In genomic region chrX:13000311-13000811, GRCh38 we compare ENCODE assay signal across 9 cellular contexts. TPM values are rescaled to one million over a fixed set of nuclear protein-coding genes. Genes with fewer than 3 reads are reported as not detected.
A peak's percentile ranks its signal among the peaks of the same experiment; 100 is the strongest.
DNase-seq lines count a peak whose midpoint lies in the region; ATAC-seq lines count a peak whose summit lies in the region.
"Had no signal": no experiment of that assay in that cellular context is flagged by ENCODE, and none has a peak within 500 bp of the region (broad histone marks: within the 10 kb centered on the region; RNA-seq: fewer than 3 reads in every experiment).

No MANE protein-coding gene starts in this region.

- peaks cover 8% of the 10 kb centered on the region for H3K36me3 Mint-ChIP-seq in activated CD8-positive, alpha-beta T cell treated with anti-CD3 and anti-CD28 coated beads, Interleukin-2, amount 10 ng/mL, durations not matched to agents 7 days and 5 days (ENCODE audit: low read depth)

- WGBS in neuronal stem cell (ENCODE audit: extremely low coverage in 2 of 2, insufficient read length in 2 of 2, insufficient replicate concordance in 1 of 2), 2 donors: no CpG with 5 or more reads among the region's 8 CpGs

- H2AK5ac ChIP-seq in neuronal stem cell (ENCODE audit: low read depth, low read length): no peak overlapping the region

- no peak overlapping the region for H2BK120ac ChIP-seq in neuronal stem cell (ENCODE audit: low read depth, low read length)

- no peaks in the 10 kb centered on the region for H3K27me3 Mint-ChIP-seq in activated CD8-positive, alpha-beta T cell treated with anti-CD3 and anti-CD28 coated beads, Interleukin-2, amount 10 ng/mL, durations not matched to agents 7 days and 5 days (ENCODE audit: low read depth)

- peak overlapping the region; percentile 68 for H3K4me3 Mint-ChIP-seq in activated CD8-positive, alpha-beta T cell treated with anti-CD3 and anti-CD28 coated beads, Interleukin-2, amount 10 ng/mL, durations not matched to agents 7 days and 5 days

- H3K27ac ChIP-seq in neuronal stem cell (replicated peaks; ENCODE audit: low read length): no peak overlapping the region

- H3K9me3 ChIP-seq in neuronal stem cell (replicated peaks in 1 of 2; ENCODE audit: control insufficient read depth in 2 of 2, insufficient read depth in 1 of 2, low read depth in 1 of 2, low read length in 2 of 2) (no peaks in the 10 kb centered on the region), MG63 (no peaks in the 10 kb centered on the region)

- no peaks in the 10 kb centered on the region for H3K9me3 Mint-ChIP-seq in activated CD8-positive, alpha-beta T cell treated with anti-CD3 and anti-CD28 coated beads, Interleukin-2, amount 10 ng/mL, durations not matched to agents 7 days and 5 days (ENCODE audit: insufficient read depth)

- H3K4me1 ChIP-seq in neuronal stem cell (ENCODE audit: control insufficient read depth in 2 of 2, insufficient read depth in 1 of 2, low read depth in 1 of 2, low read length in 2 of 2): peaks cover 0 to 23% of the 10 kb centered on the region in 2 donors

- no peak overlapping the region for H3K18ac ChIP-seq in neuronal stem cell (ENCODE audit: low read length)

- H3K4me1 Mint-ChIP-seq in activated CD8-positive, alpha-beta T cell treated with anti-CD3 and anti-CD28 coated beads, Interleukin-2, amount 10 ng/mL, durations not matched to agents 7 days and 5 days (ENCODE audit: low read depth): peaks cover 66% of the 10 kb centered on the region

- peak; percentile 44 for DNase-seq in stimulated activated CD4-positive, alpha-beta T cell treated with anti-CD3 and anti-CD28 coated beads, Interleukin-15, amount 100 ng/mL, for 24 hours
- DNase-seq in stimulated activated CD4-positive, alpha-beta T cell treated with anti-CD3 and anti-CD28 coated beads, Interleukin-4, amount 100 ng/mL, for 24 hours: no peak
- peak; percentile 58 for DNase-seq in activated CD8-positive, alpha-beta T cell treated with anti-CD3 and anti-CD28 coated beads, Interleukin-2, amount 10 ng/mL, durations not matched to agents 7 days and 5 days
- no peak for DNase-seq in neuronal stem cell (ENCODE audit: low spot score)
- no peak for DNase-seq in Kasumi-1 (lab: John Stamatoyannopoulos, UW)
- DNase-seq in MG63: no peak
- no peak for DNase-seq in kidney tubule cell (ENCODE audit: low spot score)

- no peak overlapping the region for H3K4ac ChIP-seq in neuronal stem cell (ENCODE audit: low read length)

- H3K27ac Mint-ChIP-seq in activated CD8-positive, alpha-beta T cell treated with anti-CD3 and anti-CD28 coated beads, Interleukin-2, amount 10 ng/mL, durations not matched to agents 7 days and 5 days: peak overlapping the region; percentile 96

- H4K8ac ChIP-seq in neuronal stem cell (ENCODE audit: low read depth, low read length): no peak overlapping the region

- H3K27me3 ChIP-seq in neuronal stem cell (ENCODE audit: control insufficient read depth in 3 of 3, insufficient read depth in 3 of 3, low read depth in 1 of 3, low read length in 3 of 3) (no peaks in the 10 kb centered on the region), MG63 (no peaks in the 10 kb centered on the region)

- no peak overlapping the region for H3K23ac ChIP-seq in neuronal stem cell (ENCODE audit: low read depth, low read length, poor library complexity)

- no peak overlapping the region for H2BK15ac ChIP-seq in neuronal stem cell (ENCODE audit: low read length)

- H3K79me1 ChIP-seq in neuronal stem cell (ENCODE audit: low read depth, low read length): no peaks in the 10 kb centered on the region

- CTCF ChIA-PET in activated CD8-positive, alpha-beta T cell treated with anti-CD3 and anti-CD28 coated beads, Interleukin-2, amount 10 ng/mL, durations not matched to agents 7 days and 5 days (lab: Charles Lee): interaction anchor here (0.6 to 6.6 kb wide), 11 partner anchors 10 to 92 kb away, joined by 3 to 40 read pairs (median 4); no protein-coding TSS in a partner anchor

- H2AFZ ChIP-seq in neuronal stem cell (ENCODE audit: low read length): peak overlapping the region; percentile 80

- POLR2A ChIA-PET in activated CD8-positive, alpha-beta T cell treated with anti-CD3 and anti-CD28 coated beads, Interleukin-2, amount 10 ng/mL, durations not matched to agents 7 days and 5 days (lab: Charles Lee): interaction anchor here (0.8 to 14.4 kb wide), 11 partner anchors 13 to 91 kb away, joined by 3 to 211 read pairs (median 7); partner anchors contain the start of gene TMSB4X

- H3K9ac ChIP-seq in neuronal stem cell (ENCODE audit: low read depth, low read length, poor library complexity): no peak overlapping the region

- peak; percentile 48 for ATAC-seq in HG03432 (IDR thresholded peaks at IDR 0.05; ENCODE audit: unreplicated experiment)
- peak; percentile 59 for ATAC-seq in activated CD8-positive, alpha-beta T cell treated with anti-CD3 and anti-CD28 coated beads, Interleukin-2, amount 10 ng/mL, durations not matched to agents 7 days and 5 days

- H3K4me3 ChIP-seq in neuronal stem cell (ENCODE audit: low read length in 2 of 2) (no peak overlapping the region), MG63 (no peak overlapping the region)

- no peak overlapping the region for H2BK5ac ChIP-seq in neuronal stem cell (ENCODE audit: low read length)

- H3K36me3 ChIP-seq in neuronal stem cell (replicated peaks in 1 of 2; ENCODE audit: control insufficient read depth in 2 of 2, insufficient read depth in 2 of 2, low read length in 2 of 2): no peaks in the 10 kb centered on the region
- no peaks in the 10 kb centered on the region for H3K36me3 ChIP-seq in MG63

- no peak overlapping the region for H3K4me2 ChIP-seq in neuronal stem cell (ENCODE audit: insufficient read depth, low read length, poor library complexity, severe bottlenecking)

- no peak overlapping the region for H4K91ac ChIP-seq in neuronal stem cell (ENCODE audit: low read depth, low read length, poor library complexity)

- no peak overlapping the region for H3K14ac ChIP-seq in neuronal stem cell (ENCODE audit: low read length)

- no peak overlapping the region for H2BK12ac ChIP-seq in neuronal stem cell (ENCODE audit: low read length)

RNA-seq across cellular contexts. Expression of gene TMSB4X, which starts 25.5 kb away (rescaled TPM):
- total RNA-seq in activated CD8-positive, alpha-beta T cell treated with anti-CD3 and anti-CD28 coated beads, Interleukin-2, amount 10 ng/mL, durations not matched to agents 7 days and 5 days: 1,000 to 10,000 TPM; 8,800 to 8,961 TPM
- 3,189 TPM for polyA plus RNA-seq in neuronal stem cell (2013, experiment 1 of 2)
- 3,111 TPM for polyA plus RNA-seq in neuronal stem cell (2013, experiment 2 of 2)
- total RNA-seq in MG63 (2014; rRNA removed; shearing (Covaris generic); ENCODE audit: low replicate concordance): 1,177 and 1,592 TPM in 2 replicates

RNA-seq across cellular contexts. Expression of gene FAM9C, which starts 44.1 kb away (rescaled TPM):
- total RNA-seq in activated CD8-positive, alpha-beta T cell treated with anti-CD3 and anti-CD28 coated beads, Interleukin-2, amount 10 ng/mL, durations not matched to agents 7 days and 5 days: not detected
- not detected for polyA plus RNA-seq in neuronal stem cell (2013, experiment 1 of 2)
- not detected for polyA plus RNA-seq in neuronal stem cell (2013, experiment 2 of 2)
- not detected in 2 replicates for total RNA-seq in MG63 (2014; rRNA removed; shearing (Covaris generic); ENCODE audit: low replicate concordance)
- total RNA-seq: lung microvascular endothelial cell had no signal

Comparison
In these comparisons a context has a peak if more than half of its experiments do, and no peak if none do; other contexts are left out.
1. DNase-seq: peak in stimulated activated CD4-positive, alpha-beta T cell treated with anti-CD3 and anti-CD28 coated beads, Interleukin-15, amount 100 ng/mL, for 24 hours (single experiment) and activated CD8-positive, alpha-beta T cell treated with anti-CD3 and anti-CD28 coated beads, Interleukin-2, amount 10 ng/mL, durations not matched to agents 7 days and 5 days (single experiment); none in stimulated activated CD4-positive, alpha-beta T cell treated with anti-CD3 and anti-CD28 coated beads, Interleukin-4, amount 100 ng/mL, for 24 hours (single experiment), neuronal stem cell (single experiment), Kasumi-1 (0 of 2), MG63 (single experiment) and kidney tubule cell (single experiment).